22 cellular contexts compared by ENCODE assay signal in genomic region chr15:44695274-44695673, GRCh38. TPM values are rescaled to one million over a fixed set of nuclear protein-coding genes. Genes with fewer than 3 reads are reported as not detected.
"Had no signal": no experiment of that assay in that cellular context is flagged by ENCODE, and none has a peak within 500 bp of the region (broad histone marks: within the 10 kb centered on the region; RNA-seq: fewer than 3 reads in every experiment).

No MANE protein-coding gene starts in this region.

- H3K4me1 ChIP-seq: breast epithelium, esophagus muscularis mucosa, pancreas, tibial nerve, vagina had no signal

- H3K27ac Mint-ChIP-seq: activated CD4-positive, alpha-beta T cell treated with anti-CD3 and anti-CD28 coated beads for 36 hours; activated CD8-positive, alpha-beta T cell treated with anti-CD3 and anti-CD28 coated beads for 36 hours; activated naive CD8-positive, alpha-beta T cell treated with anti-CD3 and anti-CD28 coated beads, Interleukin-2, amount 10 ng/mL, durations not matched to agents 7 days and 5 days; activated T-cell treated with anti-CD3 and anti-CD28 coated beads, Interleukin-2, amount 50 U/mL, for 72 hours; stimulated activated effector memory CD8-positive, alpha-beta T cell treated with anti-CD3 and anti-CD28 coated beads, Interleukin-12 subunit alpha, Interleukin-12 subunit beta, amount 100 ng/mL, for 72 hours had no signal

- H3K9me3 Mint-ChIP-seq: nephron had no signal

- H3K27me3 Mint-ChIP-seq: activated CD4-positive, alpha-beta T cell treated with anti-CD3 and anti-CD28 coated beads for 36 hours; activated CD8-positive, alpha-beta T cell treated with anti-CD3 and anti-CD28 coated beads for 36 hours; activated naive CD8-positive, alpha-beta T cell treated with anti-CD3 and anti-CD28 coated beads, Interleukin-2, amount 10 ng/mL, durations not matched to agents 7 days and 5 days had no signal

- H3K4me3 ChIP-seq: breast epithelium, esophagus muscularis mucosa, mucosa of descending colon, pancreas, skin epidermis, tibial nerve, vagina had no signal

- H3K36me3 ChIP-seq: breast epithelium, esophagus muscularis mucosa, pancreas, tibial nerve, vagina had no signal

- H3K27me3 ChIP-seq: breast epithelium, esophagus muscularis mucosa, pancreas, tibial nerve, vagina had no signal

- FAIRE-seq: endometrium, pancreas had no signal

- H3K9me3 ChIP-seq: mucosa of descending colon, pancreas, vagina had no signal

- H3K27ac ChIP-seq: breast epithelium, esophagus muscularis mucosa, pancreas, skin epidermis, tibial nerve, vagina, VCaP had no signal

- DNase-seq: activated CD4-positive, alpha-beta T cell treated with anti-CD3 and anti-CD28 coated beads for 36 hours; activated CD8-positive, alpha-beta memory T cell treated with anti-CD3 and anti-CD28 coated beads, Interleukin-2, amount 50 U/mL, for 4 hours; activated CD8-positive, alpha-beta T cell treated with anti-CD3 and anti-CD28 coated beads for 36 hours; activated gamma-delta T cell treated with Interleukin-2 at 50 U/mL for 16 hours; activated naive CD8-positive, alpha-beta T cell treated with anti-CD3 and anti-CD28 coated beads, Interleukin-2, amount 10 ng/mL, durations not matched to agents 7 days and 5 days; activated T-cell treated with anti-CD3 and anti-CD28 coated beads, Interleukin-2, amount 50 U/mL, for 72 hours; aorta; foreskin fibroblast; left colon; mucosa of descending colon; pancreas; retina had no signal

- H3K36me3 Mint-ChIP-seq: stimulated activated effector memory CD8-positive, alpha-beta T cell treated with anti-CD3 and anti-CD28 coated beads, Interleukin-12 subunit alpha, Interleukin-12 subunit beta, amount 100 ng/mL, for 72 hours had no signal

- H3K4me1 Mint-ChIP-seq: nephron had no signal

- H3K4me3 Mint-ChIP-seq: activated CD4-positive, alpha-beta T cell treated with anti-CD3 and anti-CD28 coated beads for 36 hours; activated CD8-positive, alpha-beta T cell treated with anti-CD3 and anti-CD28 coated beads for 36 hours; activated naive CD8-positive, alpha-beta T cell treated with anti-CD3 and anti-CD28 coated beads, Interleukin-2, amount 10 ng/mL, durations not matched to agents 7 days and 5 days; activated T-cell treated with anti-CD3 and anti-CD28 coated beads, Interleukin-2, amount 50 U/mL, for 72 hours; nephron; stimulated activated effector memory CD8-positive, alpha-beta T cell treated with anti-CD3 and anti-CD28 coated beads, Interleukin-12 subunit alpha, Interleukin-12 subunit beta, amount 100 ng/mL, for 72 hours had no signal

- ATAC-seq: activated CD4-positive, alpha-beta T cell treated with anti-CD3 and anti-CD28 coated beads for 36 hours; activated CD8-positive, alpha-beta T cell treated with anti-CD3 and anti-CD28 coated beads for 36 hours; activated T-cell treated with anti-CD3 and anti-CD28 coated beads, Interleukin-2, amount 50 U/mL, for 72 hours; left colon; mucosa of descending colon; pancreas; stimulated activated effector memory CD8-positive, alpha-beta T cell treated with anti-CD3 and anti-CD28 coated beads, Interleukin-12 subunit alpha, Interleukin-12 subunit beta, amount 100 ng/mL, for 72 hours had no signal

RNA-seq across cellular contexts. Expression of gene PATL2, which starts 15.8 kb away (rescaled TPM):
- total RNA-seq: lung microvascular endothelial cell, vagina had no signal
